ENCODE assay signal across 10 cellular contexts in genomic region chr5:123754903-123755302, GRCh38.
A peak's percentile ranks its signal among the peaks of the same experiment; 100 is the strongest.
DNase-seq lines count a peak whose midpoint lies in the region; ATAC-seq and TF ChIP-seq lines count a peak whose summit lies in the region.
"Had no signal": no experiment of that assay in that cellular context is flagged by ENCODE, and none has a peak within 500 bp of the region (broad histone marks: within the 10 kb centered on the region; RNA-seq: fewer than 3 reads in every experiment).

No MANE protein-coding gene starts in this region.

- intact Hi-C loops in mucosa of descending colon (cut with DNase I, micrococcal nuclease): no loop called here

- ATAC-seq in foreskin keratinocyte (peak; percentile 35), mucosa of descending colon (no peak)

- in situ Hi-C loops in HAP-1 (cut with MboI; ENCODE audit: low sequenced_read_pairs): no loop called here

- no peaks in the 10 kb centered on the region for H3K9me3 ChIP-seq in HAP-1
- no peaks in the 10 kb centered on the region for H3K9me3 ChIP-seq in SJSA1 (replicated peaks)
- no peaks in the 10 kb centered on the region for H3K9me3 ChIP-seq in mucosa of descending colon

- H3K4me3 ChIP-seq in HAP-1: no peak overlapping the region
- H3K4me3 ChIP-seq in SJSA1: no peak overlapping the region
- H3K4me3 ChIP-seq in mucosa of descending colon: no peak overlapping the region

- peak overlapping the region; percentile 60 for H3K27ac ChIP-seq in SJSA1
- no peak overlapping the region for H3K27ac ChIP-seq in foreskin keratinocyte

- H3K4me1 ChIP-seq in HAP-1 (peaks cover 26% of the 10 kb centered on the region), SJSA1 (replicated peaks) (peaks cover 39% of the 10 kb centered on the region), foreskin keratinocyte (peaks cover 28% of the 10 kb centered on the region), mucosa of descending colon (ENCODE audit: low read depth) (no peaks in the 10 kb centered on the region)

- H3K36me3 ChIP-seq in HAP-1 (replicated peaks) (no peaks in the 10 kb centered on the region), SJSA1 (no peaks in the 10 kb centered on the region), mucosa of descending colon (ENCODE audit: low read depth) (no peaks in the 10 kb centered on the region)

- TF ChIP-seq CTCF in foreskin keratinocyte (conservative IDR thresholded peaks at IDR 0.05) (no peak), mucosa of descending colon (IDR thresholded peaks at IDR 0.05) (no peak)

- no peaks in the 10 kb centered on the region; the same call in 1 of the 2 replicates for H3K27me3 ChIP-seq in HAP-1 (ENCODE audit: low read depth)
- no peaks in the 10 kb centered on the region for H3K27me3 ChIP-seq in SJSA1 (replicated peaks)
- no peaks in the 10 kb centered on the region for H3K27me3 ChIP-seq in foreskin keratinocyte

- peak; percentile 10 to 70 for DNase-seq in HAP-1 (ENCODE audit: low spot score in 2 of 2)
- no peak for DNase-seq in SJSA1 (ENCODE audit: low read depth in 1 of 2, low spot score in 2 of 2)
- DNase-seq in foreskin keratinocyte: no peak
- peak; percentile 53 for DNase-seq in pons (ENCODE audit: low spot score)
- DNase-seq in effector CD8-positive, alpha-beta T cell (lab: John Stamatoyannopoulos, UW): no peak
- DNase-seq in DMS 273 treated with DMSO at 0.1 percent for 48 hours (lab: John Stamatoyannopoulos, UW): no peak
- no peak for DNase-seq in mucosa of descending colon
- DNase-seq in MV-4-11 (lab: John Stamatoyannopoulos, UW): no peak
- DNase-seq: activated CD4-positive, alpha-beta T cell treated with anti-CD3 and anti-CD28 coated beads for 1 hour; stimulated activated CD8-positive, alpha-beta memory T cell treated with anti-CD3 and anti-CD28 coated beads, Interleukin-4, amount 100 ng/mL, for 48 hours had no signal

Comparison
In these comparisons a context has a peak if more than half of its experiments do, and no peak if none do; other contexts are left out.
1. DNase-seq: peak in HAP-1 (2 of 2) and pons (single experiment); none in SJSA1 (0 of 2), foreskin keratinocyte (0 of 2), effector CD8-positive, alpha-beta T cell (single experiment), DMS 273 treated with DMSO at 0.1 percent for 48 hours (single experiment), mucosa of descending colon (0 of 3) and MV-4-11 (single experiment).